In the genomic region with DNA sequence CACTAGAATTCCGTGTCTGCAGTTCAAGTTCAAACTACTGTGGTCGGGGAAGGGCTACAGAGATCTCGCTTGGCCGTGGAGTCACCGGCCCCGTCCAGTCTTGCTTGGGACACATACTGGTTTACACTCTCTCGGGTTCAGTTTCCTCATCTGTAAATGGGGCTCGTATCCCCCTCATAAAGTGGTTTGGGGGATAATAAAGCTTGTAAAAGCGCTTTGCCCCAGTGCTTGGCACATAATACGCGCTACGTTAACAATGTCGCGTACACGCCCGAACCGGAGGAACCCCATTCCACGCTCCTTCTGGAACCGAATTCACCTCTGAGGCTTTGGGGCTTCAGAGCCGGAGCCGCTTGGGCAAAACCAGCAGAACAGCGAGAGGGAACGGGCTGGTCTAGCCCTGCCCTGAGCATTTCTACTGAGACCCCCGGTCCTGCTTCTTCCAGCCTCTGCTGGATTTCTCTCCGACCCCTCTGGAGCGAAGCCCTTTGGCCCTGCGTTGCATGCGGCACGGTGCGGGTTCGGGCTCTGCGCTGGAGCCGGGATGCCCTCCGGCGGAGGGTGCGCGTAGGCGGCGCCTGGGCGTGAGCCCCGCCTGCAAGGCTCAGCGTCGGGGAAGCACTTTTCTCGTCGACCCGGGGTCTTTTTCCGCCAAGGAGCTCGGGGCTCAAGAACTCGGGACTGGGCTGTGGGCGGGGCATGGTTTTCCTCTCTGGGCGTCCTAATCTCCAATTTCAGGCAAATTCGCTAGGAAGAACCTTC, we compare ENCODE assay signal across 13 cellular contexts. TPM values are rescaled to one million over a fixed set of nuclear protein-coding genes. Genes with fewer than 3 reads are reported as not detected.
DNase-seq lines count a peak whose midpoint lies in the region; ATAC-seq and TF ChIP-seq lines count a peak whose summit lies in the region.
"Had no signal": no experiment of that assay in that cellular context is flagged by ENCODE, and none has a peak within 500 bp of the region (broad histone marks: within the 10 kb centered on the region; RNA-seq: fewer than 3 reads in every experiment).

No MANE protein-coding gene starts in this region.

- intact Hi-C loops in CD14-positive monocyte (cut with micrococcal nuclease): no loop called here

- no peaks in the 10 kb centered on the region for H3K36me3 Mint-ChIP-seq in HFFc6 (ENCODE audit: low read depth)
- peaks cover 0 to 10% of the 10 kb centered on the region in 2 donors for H3K36me3 Mint-ChIP-seq in naive B cell
- H3K36me3 Mint-ChIP-seq in CD14-positive monocyte: peaks cover 0 to 16% of the 10 kb centered on the region in 2 donors

- H3K9me3 Mint-ChIP-seq in HFFc6 (no peaks in the 10 kb centered on the region), naive B cell (peaks cover 0 to 5% (median 0%) of the 10 kb centered on the region in 7 donors), CD14-positive monocyte (peaks cover 0 to 33% (median 9%) of the 10 kb centered on the region in 7 donors)

- H3K4me3 Mint-ChIP-seq in HFFc6: peak overlapping the region; percentile 71
- H3K4me3 Mint-ChIP-seq in naive B cell: peak overlapping the region; percentile 15 to 64 (median 41)
- H3K4me3 Mint-ChIP-seq in CD14-positive monocyte: peak overlapping the region in 1 of 2 donors; percentile 78

- H3K27ac Mint-ChIP-seq in HFFc6 (no peak overlapping the region), naive B cell (peak overlapping the region in 3 of 6 donors; percentile 53 to 74 (median 56)), CD14-positive monocyte (peak overlapping the region in 1 of 7 donors; percentile 35)

- H3K4me1 Mint-ChIP-seq in HFFc6 (ENCODE audit: low read depth) (peaks cover 43% of the 10 kb centered on the region), naive B cell (peaks cover 25 to 41% (median 28%) of the 10 kb centered on the region in 3 donors), CD14-positive monocyte (peaks cover 46% of the 10 kb centered on the region)

- H3K27ac ChIP-seq in coronary artery: no peak overlapping the region
- H3K27ac ChIP-seq: left ventricle myocardium inferior had no signal

- H3K4me3 ChIP-seq in coronary artery: peak overlapping the region; percentile 15
- H3K4me3 ChIP-seq: left ventricle myocardium inferior had no signal

- DNase-seq in D341Med (ENCODE audit: low spot score) (peak; percentile 53), HFFc6 (no peak), coronary artery (ENCODE audit: low spot score) (no peak), naive B cell (no peak), CD14-positive monocyte (ENCODE audit: low spot score) (no peak)
- DNase-seq: activated CD4-positive, alpha-beta T cell treated with anti-CD3 and anti-CD28 coated beads for 4 hours; KG1; left ventricle myocardium inferior; NCI-H1436 treated with DMSO at 0.1 percent for 48 hours; NCI-H510A had no signal

- TF ChIP-seq CTCF in HFFc6 (IDR thresholded peaks at IDR 0.05): no peak
- no peak for TF ChIP-seq CTCF in coronary artery (IDR thresholded peaks at IDR 0.05)
- TF ChIP-seq CTCF in CD14-positive monocyte (IDR thresholded peaks at IDR 0.05): no peak

- no peak for ATAC-seq in naive B cell (ENCODE audit: low read depth in 2 of 2)
- no peak for ATAC-seq in HG02588 (IDR thresholded peaks at IDR 0.05; ENCODE audit: unreplicated experiment)
- ATAC-seq in HG02981 (IDR thresholded peaks at IDR 0.05; ENCODE audit: unreplicated experiment): no peak

- H3K27me3 Mint-ChIP-seq in HFFc6 (ENCODE audit: insufficient read depth): peaks cover 56% of the 10 kb centered on the region
- H3K27me3 Mint-ChIP-seq in naive B cell: peaks cover 83 to 91% (median 91%) of the 10 kb centered on the region in 3 donors
- peaks cover 70 to 82% (median 81%) of the 10 kb centered on the region in 3 donors for H3K27me3 Mint-ChIP-seq in CD14-positive monocyte (ENCODE audit: low read depth in 3 of 3)

RNA-seq across cellular contexts. Expression of a gene that starts 26.1 kb away (rescaled TPM):
- not detected for total RNA-seq in HFFc6 (2021; fragmentation: NEBNext Ultra II Directional; extraction: Animal tissue kit (Norgen Biotek cat#: 25700))
- not detected for polyA plus RNA-seq in naive B cell (ENCODE audit: low read depth in 6 of 6)
- polyA plus RNA-seq in CD14-positive monocyte: not detected
- total RNA-seq: left ventricle myocardium inferior, skeletal muscle tissue had no signal

RNA-seq across cellular contexts. Expression of a gene that starts 31.7 kb away (rescaled TPM):
- not detected for total RNA-seq in HFFc6 (2021; fragmentation: NEBNext Ultra II Directional; extraction: Animal tissue kit (Norgen Biotek cat#: 25700))
- polyA plus RNA-seq in naive B cell (ENCODE audit: low read depth in 6 of 6) (not detected), CD14-positive monocyte (not detected)
- total RNA-seq: left ventricle myocardium inferior, skeletal muscle tissue had no signal

RNA-seq across cellular contexts. Expression of a gene that starts 32.4 kb away (rescaled TPM):
- total RNA-seq in HFFc6 (2021; fragmentation: NEBNext Ultra II Directional; extraction: Animal tissue kit (Norgen Biotek cat#: 25700)): not detected
- polyA plus RNA-seq in naive B cell (ENCODE audit: low read depth in 6 of 6) (not detected), CD14-positive monocyte (not detected)
- total RNA-seq: left ventricle myocardium inferior, skeletal muscle tissue had no signal
